In the genomic region with DNA sequence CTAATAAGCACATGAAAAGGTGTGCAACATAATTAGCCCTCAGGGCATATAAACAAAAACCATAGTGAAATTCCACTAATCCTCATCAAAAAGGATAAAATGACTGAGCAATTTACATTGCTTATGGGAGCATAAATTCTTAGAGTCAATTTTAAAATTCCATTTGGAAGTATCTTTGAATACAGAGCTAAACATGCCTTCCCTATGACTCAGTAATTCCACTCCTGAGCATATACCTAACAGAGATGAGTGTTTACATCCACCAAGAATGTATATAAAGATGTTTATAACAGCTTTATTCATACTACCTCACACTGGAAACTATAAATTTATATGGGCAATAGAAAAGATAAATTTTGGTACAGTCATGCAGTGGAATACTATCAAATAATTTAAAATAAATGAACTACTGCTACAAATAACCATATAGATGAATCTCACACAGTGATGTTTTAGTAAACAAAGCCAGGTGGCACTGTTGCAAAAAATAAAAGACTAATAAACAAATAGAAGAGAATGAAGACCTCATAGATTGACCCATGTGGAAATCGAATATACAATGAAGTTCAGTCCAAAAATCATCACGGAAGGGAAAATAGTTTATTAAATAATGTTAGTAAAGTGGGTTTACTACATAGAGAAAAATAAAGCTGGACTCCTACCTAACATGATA, we compare ENCODE assay signal across 20 cellular contexts. TPM values are rescaled to one million over a fixed set of nuclear protein-coding genes. Genes with fewer than 3 reads are reported as not detected.
A peak's percentile ranks its signal among the peaks of the same experiment; 100 is the strongest.
DNase-seq lines count a peak whose midpoint lies in the region; ATAC-seq, FAIRE-seq and TF ChIP-seq lines count a peak whose summit lies in the region.
"Had no signal": no experiment of that assay in that cellular context is flagged by ENCODE, and none has a peak within 500 bp of the region (broad histone marks: within the 10 kb centered on the region; RNA-seq: fewer than 3 reads in every experiment).

No MANE protein-coding gene starts in this region.

- H3K27me3 Mint-ChIP-seq in activated T-cell treated with anti-CD3 and anti-CD28 coated beads, Interleukin-2, amount 50 U/mL, for 4 hours (ENCODE audit: low read depth), result peaks cover 11% of the 10 kb centered on the region
- H3K27me3 Mint-ChIP-seq in naive thymus-derived CD8-positive, alpha-beta T cell, result peaks cover 10 to 53% (median 13%) of the 10 kb centered on the region in 5 donors

- H3K4me1 ChIP-seq in MM.1S (ENCODE audit: low read length), result peaks cover 7% of the 10 kb centered on the region
- H3K4me1 ChIP-seq in K562 (replicated peaks in 1 of 2; ENCODE audit: control insufficient read depth in 2 of 2, insufficient read depth in 2 of 2, low read length in 2 of 2), result no peaks in the 10 kb centered on the region
- H3K4me1 ChIP-seq in psoas muscle, result no peaks in the 10 kb centered on the region
- H3K4me1 ChIP-seq: BLaER1 treated with 17β-estradiol and CSF1 and Interleukin-3, amounts not matched to agents 10 nM and 100 nM; Peyer's patch; tibial artery had no signal

- H3K9me3 ChIP-seq in MM.1S (replicated peaks; ENCODE audit: insufficient read depth, low read length) (no peaks in the 10 kb centered on the region), K562 (replicated peaks; ENCODE audit: control insufficient read depth, insufficient read depth, low read depth, low read length) (no peaks in the 10 kb centered on the region), psoas muscle (no peaks in the 10 kb centered on the region)
- H3K9me3 ChIP-seq: Peyer's patch, tibial artery had no signal

- TF ChIP-seq RAD21 in K562 (CRISPR knock-in tag; conservative IDR thresholded peaks at IDR 0.05 in 1 of 2, IDR thresholded peaks at IDR 0.05 in 1 of 2), result peak; percentile 8 to 18; a peak in 1 of 4 replicates

- POLR2A ChIA-PET in K562 (lab: Yijun Ruan, JAX), result no interaction called here
- POLR2A ChIA-PET in naive thymus-derived CD8-positive, alpha-beta T cell (lab: Charles Lee), result no interaction called here

- no peak for TF ChIP-seq EP300 in K562 (IDR thresholded peaks at IDR 0.05; ENCODE audit: low read length)

- H3K27me3 ChIP-seq in MM.1S (replicated peaks; ENCODE audit: insufficient read depth, low read length), result no peaks in the 10 kb centered on the region; the same call in 1 of the 2 replicates
- no peaks in the 10 kb centered on the region for H3K27me3 ChIP-seq in K562 (ENCODE audit: control insufficient read depth in 2 of 2, insufficient read depth in 2 of 2, low read length in 2 of 2)
- no peaks in the 10 kb centered on the region for H3K27me3 ChIP-seq in psoas muscle (ENCODE audit: insufficient read depth in 3 of 3, low read length in 2 of 3)
- H3K27me3 ChIP-seq: BLaER1 treated with 17β-estradiol and CSF1 and Interleukin-3, amounts not matched to agents 10 nM and 100 nM; Peyer's patch; tibial artery had no signal

- H3K27ac ChIP-seq in MM.1S (ENCODE audit: low read length) (no peak overlapping the region), K562 (ENCODE audit: extremely low read depth, low read depth, low read length) (no peak overlapping the region), psoas muscle (no peak overlapping the region)
- H3K27ac ChIP-seq: BLaER1 treated with 17β-estradiol and CSF1 and Interleukin-3, amounts not matched to agents 10 nM and 100 nM; Peyer's patch; tibial artery had no signal

- no peaks in the 10 kb centered on the region for H3K9me3 Mint-ChIP-seq in activated T-cell treated with anti-CD3 and anti-CD28 coated beads, Interleukin-2, amount 50 U/mL, for 4 hours
- H3K9me3 Mint-ChIP-seq in naive thymus-derived CD8-positive, alpha-beta T cell, result peaks cover 0 to 2% (median 0%) of the 10 kb centered on the region in 9 donors
- H3K9me3 Mint-ChIP-seq: activated CD4-positive, alpha-beta memory T cell treated with anti-CD3 and anti-CD28 coated beads for 36 hours; activated T-cell treated with anti-CD3 and anti-CD28 coated beads, Interleukin-2, amount 50 U/mL, for 72 hours; stimulated activated effector memory CD8-positive, alpha-beta T cell treated with anti-CD3 and anti-CD28 coated beads, Interleukin-12 subunit alpha, Interleukin-12 subunit beta, amount 100 ng/mL, for 72 hours had no signal

- no peak overlapping the region for H3K4me3 Mint-ChIP-seq in activated T-cell treated with anti-CD3 and anti-CD28 coated beads, Interleukin-2, amount 50 U/mL, for 4 hours
- H3K4me3 Mint-ChIP-seq in naive thymus-derived CD8-positive, alpha-beta T cell, result no peak overlapping the region
- H3K4me3 Mint-ChIP-seq: activated CD4-positive, alpha-beta memory T cell treated with anti-CD3 and anti-CD28 coated beads for 36 hours; activated T-cell treated with anti-CD3 and anti-CD28 coated beads, Interleukin-2, amount 50 U/mL, for 72 hours; stimulated activated effector memory CD8-positive, alpha-beta T cell treated with anti-CD3 and anti-CD28 coated beads, Interleukin-12 subunit alpha, Interleukin-12 subunit beta, amount 100 ng/mL, for 72 hours had no signal

- H3K79me2 ChIP-seq in MM.1S (ENCODE audit: low read length) (no peaks in the 10 kb centered on the region), K562 (ENCODE audit: control insufficient read depth, insufficient read depth, low read length) (no peaks in the 10 kb centered on the region)

- no peaks in the 10 kb centered on the region for H3K9me1 ChIP-seq in K562 (ENCODE audit: control insufficient read depth, insufficient read depth, low read length)

- CTCF ChIA-PET in K562 (lab: Yijun Ruan, JAX; ENCODE audit: low intra/inter-chr PET ratio), result interaction anchor here (0.6 kb wide), 1 partner anchor 542 kb away, joined by 4 read pairs; no protein-coding TSS in a partner anchor

- ATAC-seq in K562, result 0 out of 3 replicates have a peak, but pooled peaks have one; percentile 41
- ATAC-seq in psoas muscle, result no peak
- no peak for ATAC-seq in GM21619 (IDR thresholded peaks at IDR 0.05; ENCODE audit: unreplicated experiment)
- ATAC-seq in activated T-cell treated with anti-CD3 and anti-CD28 coated beads, Interleukin-2, amount 50 U/mL, for 4 hours, result no peak
- no peak for ATAC-seq in naive thymus-derived CD8-positive, alpha-beta T cell
- ATAC-seq: activated T-cell treated with anti-CD3 and anti-CD28 coated beads, Interleukin-2, amount 50 U/mL, for 72 hours; stimulated activated effector memory CD8-positive, alpha-beta T cell treated with anti-CD3 and anti-CD28 coated beads, Interleukin-12 subunit alpha, Interleukin-12 subunit beta, amount 100 ng/mL, for 72 hours had no signal

- no peak overlapping the region for H2AFZ ChIP-seq in MM.1S (ENCODE audit: low read length)
- no peak overlapping the region for H2AFZ ChIP-seq in K562 (ENCODE audit: low read depth, low read length)

- in situ Hi-C loops in K562 (cut with MboI), result no loop called here

- no TSS peak for BruUV-seq in K562 (replicated peaks; lab: Mats Ljungman, UMichigan)

- FAIRE-seq in K562 (lab: Jason Lieb, UNC), result no peak

- no peak overlapping the region for H3K27ac Mint-ChIP-seq in naive thymus-derived CD8-positive, alpha-beta T cell
- H3K27ac Mint-ChIP-seq: activated CD4-positive, alpha-beta memory T cell treated with anti-CD3 and anti-CD28 coated beads for 36 hours; activated T-cell treated with anti-CD3 and anti-CD28 coated beads, Interleukin-2, amount 50 U/mL, for 72 hours; stimulated activated effector memory CD8-positive, alpha-beta T cell treated with anti-CD3 and anti-CD28 coated beads, Interleukin-12 subunit alpha, Interleukin-12 subunit beta, amount 100 ng/mL, for 72 hours had no signal

- H3K4me1 Mint-ChIP-seq in activated T-cell treated with anti-CD3 and anti-CD28 coated beads, Interleukin-2, amount 50 U/mL, for 4 hours (ENCODE audit: low read depth), result no peaks in the 10 kb centered on the region
- H3K4me1 Mint-ChIP-seq in naive thymus-derived CD8-positive, alpha-beta T cell, result no peaks in the 10 kb centered on the region
- H3K4me1 Mint-ChIP-seq: stimulated activated effector memory CD8-positive, alpha-beta T cell treated with anti-CD3 and anti-CD28 coated beads, Interleukin-12 subunit alpha, Interleukin-12 subunit beta, amount 100 ng/mL, for 72 hours had no signal

- no peak for TF ChIP-seq POLR2A in K562 (conservative IDR thresholded peaks at IDR 0.05)

- H3K4me3 ChIP-seq in MM.1S (ENCODE audit: low read length) (no peak overlapping the region), K562 (no peak overlapping the region), psoas muscle (no peak overlapping the region)
- H3K4me3 ChIP-seq: BLaER1 treated with 17β-estradiol and CSF1 and Interleukin-3, amounts not matched to agents 10 nM and 100 nM; Peyer's patch; tibial artery had no signal

- TF ChIP-seq CTCF in GM12872 (IDR thresholded peaks at IDR 0.05; ENCODE audit: insufficient read depth, low read depth, low read length), result 0 out of 3 replicates have a peak, but pooled peaks have one; percentile 3
- TF ChIP-seq CTCF in MM.1S (IDR thresholded peaks at IDR 0.05; ENCODE audit: low read length), result peak; percentile 45
- TF ChIP-seq CTCF in K562 (IDR thresholded peaks at IDR 0.05 in 2 of 3, conservative IDR thresholded peaks at IDR 0.05 in 1 of 3; ENCODE audit: insufficient read depth in 2 of 3, low read depth in 1 of 3, low read length in 3 of 3), result peak in 1 of 3 experiments; percentile 43; a peak in 2 of 6 replicates
- peak; percentile 6 for TF ChIP-seq CTCF in psoas muscle (IDR thresholded peaks at IDR 0.05)

- H3K4me2 ChIP-seq in MM.1S (ENCODE audit: low read depth, low read length), result no peak overlapping the region
- H3K4me2 ChIP-seq in K562 (ENCODE audit: insufficient read depth, low read length), result no peak overlapping the region
- H3K4me2 ChIP-seq: BLaER1 treated with 17β-estradiol and CSF1 and Interleukin-3, amounts not matched to agents 10 nM and 100 nM had no signal

- no peaks in the 10 kb centered on the region for H3K9me2 ChIP-seq in MM.1S (replicated peaks; ENCODE audit: insufficient read depth, low read length)

- H3K36me3 Mint-ChIP-seq in activated T-cell treated with anti-CD3 and anti-CD28 coated beads, Interleukin-2, amount 50 U/mL, for 4 hours (ENCODE audit: insufficient read depth), result no peaks in the 10 kb centered on the region
- H3K36me3 Mint-ChIP-seq in naive thymus-derived CD8-positive, alpha-beta T cell, result peaks cover 0 to 3% (median 0%) of the 10 kb centered on the region in 3 donors
- H3K36me3 Mint-ChIP-seq: activated CD4-positive, alpha-beta memory T cell treated with anti-CD3 and anti-CD28 coated beads for 36 hours; stimulated activated effector memory CD8-positive, alpha-beta T cell treated with anti-CD3 and anti-CD28 coated beads, Interleukin-12 subunit alpha, Interleukin-12 subunit beta, amount 100 ng/mL, for 72 hours had no signal

- intact Hi-C loops in K562 (cut with micrococcal nuclease) (loop anchor here (10.0 kb wide), 1 partner anchor 94 kb away; no protein-coding TSS in a partner anchor), psoas muscle (cut with DNase I) (no loop called here)

- WGBS in K562 (ENCODE audit: insufficient coverage, low coverage, missing lambda C conversion rate), result 0% methylated on average over 2 of the region's 2 CpGs
- 59 to 78% (median 60%) methylated on average over 2 of the region's 2 CpGs for WGBS in psoas muscle, 3 donors

- no peaks in the 10 kb centered on the region for H3F3A ChIP-seq in MM.1S (ENCODE audit: insufficient read depth, low read length)

- H3K9ac ChIP-seq in MM.1S (ENCODE audit: low read length) (no peak overlapping the region), K562 (ENCODE audit: insufficient read depth in 1 of 2, low read depth in 2 of 2, low read length in 2 of 2) (no peak overlapping the region)
- H3K9ac ChIP-seq: BLaER1 treated with 17β-estradiol and CSF1 and Interleukin-3, amounts not matched to agents 10 nM and 100 nM had no signal

- H4K20me1 ChIP-seq in MM.1S (ENCODE audit: insufficient read depth, low read length) (no peaks in the 10 kb centered on the region), K562 (replicated peaks; ENCODE audit: control insufficient read depth, insufficient read depth, low read length) (no peaks in the 10 kb centered on the region)
- H4K20me1 ChIP-seq: BLaER1 treated with 17β-estradiol and CSF1 and Interleukin-3, amounts not matched to agents 10 nM and 100 nM had no signal

- H3K36me3 ChIP-seq in MM.1S (replicated peaks; ENCODE audit: insufficient read depth, low read length) (no peaks in the 10 kb centered on the region), K562 (ENCODE audit: control insufficient read depth, insufficient read depth, low read length) (no peaks in the 10 kb centered on the region), psoas muscle (ENCODE audit: insufficient read depth in 1 of 2, low read depth in 1 of 2) (no peaks in the 10 kb centered on the region)
- H3K36me3 ChIP-seq: BLaER1 treated with 17β-estradiol and CSF1 and Interleukin-3, amounts not matched to agents 10 nM and 100 nM; Peyer's patch; tibial artery had no signal

- DNase-seq in MM.1S, result peak; percentile 18
- DNase-seq in K562 (ENCODE audit: extremely low read depth in 1 of 4, low spot score in 3 of 4), result no peak
- no peak for DNase-seq in psoas muscle
- DNase-seq in activated T-cell treated with anti-CD3 and anti-CD28 coated beads, Interleukin-2, amount 50 U/mL, for 4 hours, result no peak
- DNase-seq in naive thymus-derived CD8-positive, alpha-beta T cell, result no peak
- DNase-seq: activated CD4-positive, alpha-beta memory T cell treated with anti-CD3 and anti-CD28 coated beads for 36 hours; activated T-cell treated with anti-CD3 and anti-CD28 coated beads, Interleukin-2, amount 50 U/mL, for 72 hours; effector CD8-positive, alpha-beta T cell; hypothalamus; kidney glomerular epithelial cell; NCI-H2029; NCI-H510A treated with DMSO at 0.1 percent for 48 hours; Peyer's patch; tibial artery had no signal

RNA-seq across cellular contexts. Expression of gene OR2D2, which starts 8.2 kb away (rescaled TPM):
- 7.5 and 18.5 TPM in 2 replicates for total RNA-seq in K562 (2011; cell fraction: chromatin; rRNA removed; ENCODE audit: low replicate concordance)
- 5.8 and 10.3 TPM in 2 replicates for total RNA-seq in K562 (2011; cell fraction: nucleolus; rRNA removed)
- 21.5 and 49.9 TPM in 2 replicates for total RNA-seq in K562 (2011; cell fraction: nucleoplasm; rRNA removed)
- total RNA-seq in K562 (2014; rRNA removed) (0.57 and 0.73 TPM in 2 replicates), K562 (2014; rRNA removed; fragmentation: Illumina TruSeq; extraction: Trizol) (1.0 and 2.1 TPM in 2 replicates), K562 (2015; rRNA removed; fragmentation: Illumina TruSeq; extraction: Trizol) (0.72 TPM in 2 replicates), K562 (2021) (0.22 and 0.38 TPM in 2 replicates), psoas muscle (not detected)
- polyA plus RNA-seq in K562 (2011; rRNA removed) (0.20 and 0.57 TPM in 2 replicates), K562 (2014; fragmentation: Illumina TruSeq; extraction: Trizol) (0.10 TPM in 1 of 2 replicates, not detected in the other), K562 (2014; fragmentation: Nextera tagmentation; extraction: Ambion mirVana) (not detected), K562 (2014; rRNA removed) (0.19 TPM in 1 of 2 replicates, not detected in the other), psoas muscle (not detected)
- 0.15 TPM in 1 of 2 replicates, not detected in the other for polyA plus RNA-seq in K562 (2011; cell fraction: cytosol; rRNA removed)
- polyA plus RNA-seq in K562 (2011; cell fraction: nucleus; rRNA removed), result 2.1 and 2.6 TPM in 2 replicates
- not detected in 2 replicates for polyA plus RNA-seq in K562 (2012)
- polyA minus RNA-seq in K562 (2011; rRNA and poly(A)+ RNA removed), result 7.4 and 7.9 TPM in 2 replicates
- not detected in 2 replicates for polyA minus RNA-seq in K562 (2011; cell fraction: cytosol; rRNA and poly(A)+ RNA removed)
- 11.3 and 12.7 TPM in 2 replicates for polyA minus RNA-seq in K562 (2011; cell fraction: nucleus; rRNA and poly(A)+ RNA removed)
- not detected for total RNA-seq in activated T-cell treated with anti-CD3 and anti-CD28 coated beads, Interleukin-2, amount 50 U/mL, for 4 hours
- not detected for total RNA-seq in naive thymus-derived CD8-positive, alpha-beta T cell
- polyA plus RNA-seq in naive thymus-derived CD8-positive, alpha-beta T cell, result not detected
- total RNA-seq: activated CD4-positive, alpha-beta memory T cell treated with anti-CD3 and anti-CD28 coated beads for 36 hours; cardiac septum had no signal
- polyA plus RNA-seq: neural cell had no signal

RNA-seq across cellular contexts. Expression of gene OR2D3, which starts 20.3 kb away (rescaled TPM):
- total RNA-seq in K562 (2011; cell fraction: chromatin; rRNA removed; ENCODE audit: low replicate concordance), result not detected in 2 replicates
- total RNA-seq in K562 (2011; cell fraction: nucleolus; rRNA removed), result not detected in 2 replicates
- not detected in 2 replicates for total RNA-seq in K562 (2011; cell fraction: nucleoplasm; rRNA removed)
- total RNA-seq in K562 (2014; rRNA removed) (not detected in 2 replicates), K562 (2014; rRNA removed; fragmentation: Illumina TruSeq; extraction: Trizol) (not detected in 2 replicates), K562 (2015; rRNA removed; fragmentation: Illumina TruSeq; extraction: Trizol) (not detected in 2 replicates), K562 (2021) (not detected in 2 replicates), psoas muscle (not detected)
- polyA plus RNA-seq in K562 (2011; rRNA removed) (not detected in 2 replicates), K562 (2014; fragmentation: Illumina TruSeq; extraction: Trizol) (not detected in 2 replicates), K562 (2014; fragmentation: Nextera tagmentation; extraction: Ambion mirVana) (under 1 TPM in 1 of 2 experiments, not detected in 1; 0.42 TPM), K562 (2014; rRNA removed) (not detected in 2 replicates), psoas muscle (not detected)
- polyA plus RNA-seq in K562 (2011; cell fraction: cytosol; rRNA removed), result not detected in 2 replicates
- polyA plus RNA-seq in K562 (2011; cell fraction: nucleus; rRNA removed), result not detected in 2 replicates
- polyA plus RNA-seq in K562 (2012), result not detected in 2 replicates
- not detected in 2 replicates for polyA minus RNA-seq in K562 (2011; rRNA and poly(A)+ RNA removed)
- not detected in 2 replicates for polyA minus RNA-seq in K562 (2011; cell fraction: cytosol; rRNA and poly(A)+ RNA removed)
- 0.27 TPM in 1 of 2 replicates, not detected in the other for polyA minus RNA-seq in K562 (2011; cell fraction: nucleus; rRNA and poly(A)+ RNA removed)
- not detected for total RNA-seq in activated T-cell treated with anti-CD3 and anti-CD28 coated beads, Interleukin-2, amount 50 U/mL, for 4 hours
- total RNA-seq in naive thymus-derived CD8-positive, alpha-beta T cell, result not detected
- not detected for polyA plus RNA-seq in naive thymus-derived CD8-positive, alpha-beta T cell
- total RNA-seq: activated CD4-positive, alpha-beta memory T cell treated with anti-CD3 and anti-CD28 coated beads for 36 hours; activated T-cell treated with anti-CD3 and anti-CD28 coated beads, Interleukin-2, amount 50 U/mL, for 72 hours; cardiac septum; Peyer's patch had no signal
- polyA plus RNA-seq: neural cell had no signal

RNA-seq across cellular contexts. Expression of gene OR10A4, which starts 24.0 kb away (rescaled TPM):
- 0.46 TPM in 1 of 2 replicates, not detected in the other for total RNA-seq in K562 (2011; cell fraction: chromatin; rRNA removed; ENCODE audit: low replicate concordance)
- not detected in 2 replicates for total RNA-seq in K562 (2011; cell fraction: nucleolus; rRNA removed)
- not detected in 2 replicates for total RNA-seq in K562 (2011; cell fraction: nucleoplasm; rRNA removed)
- total RNA-seq in K562 (2014; rRNA removed) (not detected in 2 replicates), K562 (2014; rRNA removed; fragmentation: Illumina TruSeq; extraction: Trizol) (not detected in 2 replicates), K562 (2015; rRNA removed; fragmentation: Illumina TruSeq; extraction: Trizol) (not detected in 2 replicates), K562 (2021) (not detected in 2 replicates), psoas muscle (not detected)
- polyA plus RNA-seq in K562 (2011; rRNA removed) (not detected in 2 replicates), K562 (2014; fragmentation: Illumina TruSeq; extraction: Trizol) (not detected in 2 replicates), K562 (2014; fragmentation: Nextera tagmentation; extraction: Ambion mirVana) (not detected), K562 (2014; rRNA removed) (not detected in 2 replicates), psoas muscle (not detected)
- polyA plus RNA-seq in K562 (2011; cell fraction: cytosol; rRNA removed), result not detected in 2 replicates
- not detected in 2 replicates for polyA plus RNA-seq in K562 (2011; cell fraction: nucleus; rRNA removed)
- 0.10 TPM in 1 of 2 replicates, not detected in the other for polyA plus RNA-seq in K562 (2012)
- not detected in 2 replicates for polyA minus RNA-seq in K562 (2011; rRNA and poly(A)+ RNA removed)
- not detected in 2 replicates for polyA minus RNA-seq in K562 (2011; cell fraction: cytosol; rRNA and poly(A)+ RNA removed)
- polyA minus RNA-seq in K562 (2011; cell fraction: nucleus; rRNA and poly(A)+ RNA removed), result not detected in 2 replicates
- not detected for total RNA-seq in activated T-cell treated with anti-CD3 and anti-CD28 coated beads, Interleukin-2, amount 50 U/mL, for 4 hours
- total RNA-seq in naive thymus-derived CD8-positive, alpha-beta T cell, result not detected
- not detected for polyA plus RNA-seq in naive thymus-derived CD8-positive, alpha-beta T cell
- total RNA-seq: activated CD4-positive, alpha-beta memory T cell treated with anti-CD3 and anti-CD28 coated beads for 36 hours; activated T-cell treated with anti-CD3 and anti-CD28 coated beads, Interleukin-2, amount 50 U/mL, for 72 hours; cardiac septum; Peyer's patch had no signal
- polyA plus RNA-seq: neural cell had no signal

RNA-seq across cellular contexts. Expression of gene ZNF215, which starts 25.8 kb away (rescaled TPM):
- total RNA-seq in K562 (2011; cell fraction: chromatin; rRNA removed; ENCODE audit: low replicate concordance), result 29.3 and 51.7 TPM in 2 replicates
- 18.2 and 18.9 TPM in 2 replicates for total RNA-seq in K562 (2011; cell fraction: nucleolus; rRNA removed)
- 22.4 and 26.6 TPM in 2 replicates for total RNA-seq in K562 (2011; cell fraction: nucleoplasm; rRNA removed)
- total RNA-seq in K562 (2014; rRNA removed) (11.1 and 11.2 TPM in 2 replicates), K562 (2014; rRNA removed; fragmentation: Illumina TruSeq; extraction: Trizol) (16.3 and 18.8 TPM in 2 replicates), K562 (2015; rRNA removed; fragmentation: Illumina TruSeq; extraction: Trizol) (15.3 and 16.5 TPM in 2 replicates), K562 (2021) (12.5 and 12.8 TPM in 2 replicates), psoas muscle (under 1 TPM; 0.11 to 0.36 (median 0.21) TPM)
- polyA plus RNA-seq in K562 (2011; rRNA removed) (12.0 and 19.1 TPM in 2 replicates), K562 (2014; fragmentation: Illumina TruSeq; extraction: Trizol) (13.0 and 14.8 TPM in 2 replicates), K562 (2014; fragmentation: Nextera tagmentation; extraction: Ambion mirVana) (10 to 100 TPM; 12.2 to 14.2 TPM), K562 (2014; rRNA removed) (13.3 and 14.1 TPM in 2 replicates), psoas muscle (under 1 TPM; 0.07 to 0.35 (median 0.23) TPM)
- 5.3 and 6.2 TPM in 2 replicates for polyA plus RNA-seq in K562 (2011; cell fraction: cytosol; rRNA removed)
- 25.9 and 30.3 TPM in 2 replicates for polyA plus RNA-seq in K562 (2011; cell fraction: nucleus; rRNA removed)
- polyA plus RNA-seq in K562 (2012), result 8.7 and 9.3 TPM in 2 replicates
- 37.4 and 39.3 TPM in 2 replicates for polyA minus RNA-seq in K562 (2011; rRNA and poly(A)+ RNA removed)
- 4.5 and 8.2 TPM in 2 replicates for polyA minus RNA-seq in K562 (2011; cell fraction: cytosol; rRNA and poly(A)+ RNA removed)
- polyA minus RNA-seq in K562 (2011; cell fraction: nucleus; rRNA and poly(A)+ RNA removed), result 38.2 and 48.1 TPM in 2 replicates
- total RNA-seq in activated T-cell treated with anti-CD3 and anti-CD28 coated beads, Interleukin-2, amount 50 U/mL, for 4 hours, result under 1 TPM; 0.05 to 0.76 (median 0.40) TPM
- under 1 TPM; 0.16 to 0.18 TPM for total RNA-seq in naive thymus-derived CD8-positive, alpha-beta T cell
- not detected for polyA plus RNA-seq in naive thymus-derived CD8-positive, alpha-beta T cell

RNA-seq across cellular contexts. Expression of gene OR10A2, which starts 37.6 kb away (rescaled TPM):
- total RNA-seq in K562 (2011; cell fraction: chromatin; rRNA removed; ENCODE audit: low replicate concordance), result not detected in 2 replicates
- total RNA-seq in K562 (2011; cell fraction: nucleolus; rRNA removed), result not detected in 2 replicates
- total RNA-seq in K562 (2011; cell fraction: nucleoplasm; rRNA removed), result not detected in 2 replicates
- total RNA-seq in K562 (2014; rRNA removed) (not detected in 2 replicates), K562 (2014; rRNA removed; fragmentation: Illumina TruSeq; extraction: Trizol) (not detected in 2 replicates), K562 (2015; rRNA removed; fragmentation: Illumina TruSeq; extraction: Trizol) (not detected in 2 replicates), K562 (2021) (not detected in 2 replicates), psoas muscle (not detected)
- polyA plus RNA-seq in K562 (2011; rRNA removed) (not detected in 2 replicates), K562 (2014; fragmentation: Illumina TruSeq; extraction: Trizol) (not detected in 2 replicates), K562 (2014; fragmentation: Nextera tagmentation; extraction: Ambion mirVana) (under 1 TPM in 1 of 2 experiments, not detected in 1; 0.10 TPM), K562 (2014; rRNA removed) (not detected in 2 replicates), psoas muscle (not detected)
- not detected in 2 replicates for polyA plus RNA-seq in K562 (2011; cell fraction: cytosol; rRNA removed)
- polyA plus RNA-seq in K562 (2011; cell fraction: nucleus; rRNA removed), result not detected in 2 replicates
- 0.06 and 0.09 TPM in 2 replicates for polyA plus RNA-seq in K562 (2012)
- not detected in 2 replicates for polyA minus RNA-seq in K562 (2011; rRNA and poly(A)+ RNA removed)
- polyA minus RNA-seq in K562 (2011; cell fraction: cytosol; rRNA and poly(A)+ RNA removed), result not detected in 2 replicates
- polyA minus RNA-seq in K562 (2011; cell fraction: nucleus; rRNA and poly(A)+ RNA removed), result not detected in 2 replicates
- not detected for total RNA-seq in activated T-cell treated with anti-CD3 and anti-CD28 coated beads, Interleukin-2, amount 50 U/mL, for 4 hours
- total RNA-seq in naive thymus-derived CD8-positive, alpha-beta T cell, result not detected
- polyA plus RNA-seq in naive thymus-derived CD8-positive, alpha-beta T cell, result not detected
- total RNA-seq: activated CD4-positive, alpha-beta memory T cell treated with anti-CD3 and anti-CD28 coated beads for 36 hours; activated T-cell treated with anti-CD3 and anti-CD28 coated beads, Interleukin-2, amount 50 U/mL, for 72 hours; cardiac septum; Peyer's patch had no signal
- polyA plus RNA-seq: neural cell had no signal
